ENCODE assay signal across 1 cellular context in genomic region chr22:39254122-39254521, GRCh38.
TF ChIP-seq lines count a peak whose summit lies in the region.

No MANE protein-coding gene starts in this region.

TF ChIP-seq in IMR-90, 13 proteins besides CTCF, POLR2A, EP300 and RAD21:
- TF ChIP-seq FOS (IDR thresholded peaks at IDR 0.05; ENCODE audit: low read depth, low read length) (no peak), SMC3 (IDR thresholded peaks at IDR 0.05; ENCODE audit: low read depth, low read length) (no peak), RFX5 (IDR thresholded peaks at IDR 0.05; ENCODE audit: low read depth, low read length) (no peak), CHD1 (IDR thresholded peaks at IDR 0.05; ENCODE audit: low read depth, low read length) (no peak), CEBPB (IDR thresholded peaks at IDR 0.05; ENCODE audit: low read depth, low read length) (no peak), USF2 (IDR thresholded peaks at IDR 0.05; ENCODE audit: low read depth, low read length) (no peak), MAFK (IDR thresholded peaks at IDR 0.05; ENCODE audit: low read depth, low read length) (no peak), NFE2L2 (IDR thresholded peaks at IDR 0.05; ENCODE audit: low read depth, low read length) (no peak), MAZ (IDR thresholded peaks at IDR 0.05; ENCODE audit: borderline replicate concordance, low read depth, low read length) (no peak), ELK1 (IDR thresholded peaks at IDR 0.05; ENCODE audit: borderline replicate concordance, low read depth, low read length) (no peak), BHLHE40 (IDR thresholded peaks at IDR 0.05; ENCODE audit: low read depth, low read length) (no peak), RCOR1 (IDR thresholded peaks at IDR 0.05; ENCODE audit: insufficient replicate concordance, low read length) (no peak), MXI1 (IDR thresholded peaks at IDR 0.05; ENCODE audit: borderline replicate concordance, low read depth, low read length) (no peak)
